15 cellular contexts compared by ENCODE assay signal in the genomic region with DNA sequence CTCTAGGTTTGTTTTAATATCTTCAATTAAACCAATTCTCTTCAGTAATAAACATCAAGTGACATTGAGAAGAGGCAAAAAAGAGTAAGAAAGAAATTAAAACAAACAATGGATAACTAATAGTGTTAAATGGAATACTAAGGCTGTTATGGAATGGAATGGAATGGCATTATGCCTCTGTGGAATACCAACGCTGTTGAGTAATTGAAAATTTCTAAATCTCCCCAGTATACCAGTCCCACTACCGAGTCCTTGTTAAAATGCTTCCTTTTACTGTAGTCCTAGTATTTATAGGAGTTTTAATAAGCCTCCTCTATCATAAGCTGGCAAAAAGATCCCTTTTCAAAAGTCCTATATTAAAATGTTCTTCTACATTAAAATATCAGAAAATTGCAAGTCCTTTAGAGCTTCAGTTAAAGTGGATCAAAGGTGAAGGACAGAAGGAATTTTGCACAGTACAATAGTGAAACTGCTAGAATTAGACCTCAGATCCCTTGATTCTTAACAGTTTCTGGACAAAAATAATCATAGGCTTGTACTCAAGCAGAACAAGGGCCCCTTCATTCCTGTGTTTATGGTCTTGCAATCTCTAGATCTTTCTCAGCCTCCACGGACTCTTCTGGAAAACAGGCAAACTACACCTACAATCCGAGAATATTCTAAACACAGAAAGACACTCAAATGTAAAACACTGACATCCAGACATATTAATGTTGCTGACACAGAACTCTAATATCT.
DNase-seq lines count a peak whose midpoint lies in the region; ATAC-seq and TF ChIP-seq lines count a peak whose summit lies in the region.
"Had no signal": no experiment of that assay in that cellular context is flagged by ENCODE, and none has a peak within 500 bp of the region (broad histone marks: within the 10 kb centered on the region; RNA-seq: fewer than 3 reads in every experiment).

No MANE protein-coding gene starts in this region.

- peaks cover 3% of the 10 kb centered on the region for H3K9me3 Mint-ChIP-seq in osteocyte (ENCODE audit: unreplicated experiment)

- H3K36me3 Mint-ChIP-seq in osteocyte (ENCODE audit: unreplicated experiment), result peaks cover 2% of the 10 kb centered on the region
- H3K36me3 Mint-ChIP-seq: immature natural killer cell had no signal

- peaks cover under 1% of the 10 kb centered on the region for H3K9me3 ChIP-seq in left ventricle myocardium inferior (replicated peaks)
- H3K9me3 ChIP-seq: vagina had no signal

- no peaks in the 10 kb centered on the region for H3K27me3 ChIP-seq in left ventricle myocardium inferior (ENCODE audit: low read depth)
- H3K27me3 ChIP-seq: vagina had no signal

- no peak for TF ChIP-seq CTCF in left ventricle myocardium inferior (IDR thresholded peaks at IDR 0.05; ENCODE audit: borderline replicate concordance)
- TF ChIP-seq CTCF in osteocyte (IDR thresholded peaks at IDR 0.05), result no peak
- no peak for TF ChIP-seq CTCF in GM10266 (IDR thresholded peaks at IDR 0.05; ENCODE audit: control insufficient read depth, insufficient read depth, low read depth, missing control alignments)

- H3K36me3 ChIP-seq in left ventricle myocardium inferior, result no peaks in the 10 kb centered on the region
- H3K36me3 ChIP-seq: vagina had no signal

- ATAC-seq in HG02885 (IDR thresholded peaks at IDR 0.05; ENCODE audit: poor library complexity, unreplicated experiment), result no peak
- no peak for ATAC-seq in activated CD4-positive, CD25-positive, alpha-beta regulatory T cell treated with anti-CD3 and anti-CD28 coated beads, Interleukin-2, amount 50 U/mL, for 24 hours

- H3K27ac Mint-ChIP-seq in osteocyte (ENCODE audit: unreplicated experiment), result peak overlapping the region; percentile 4
- H3K27ac Mint-ChIP-seq: immature natural killer cell had no signal

- peaks cover 12% of the 10 kb centered on the region for H3K4me1 Mint-ChIP-seq in osteocyte (ENCODE audit: unreplicated experiment)
- H3K4me1 Mint-ChIP-seq: immature natural killer cell had no signal

- H3K27ac ChIP-seq in left ventricle myocardium inferior (replicated peaks), result peak overlapping the region; percentile 37
- H3K27ac ChIP-seq: SK-N-MC, vagina had no signal

- H3K4me3 Mint-ChIP-seq in osteocyte (ENCODE audit: unreplicated experiment), result no peak overlapping the region
- H3K4me3 Mint-ChIP-seq: immature natural killer cell had no signal

- H3K27me3 Mint-ChIP-seq in osteocyte (ENCODE audit: unreplicated experiment), result no peaks in the 10 kb centered on the region
- H3K27me3 Mint-ChIP-seq: brain had no signal

- peaks cover 14% of the 10 kb centered on the region for H3K4me1 ChIP-seq in left ventricle myocardium inferior
- H3K4me1 ChIP-seq: vagina had no signal

- in situ Hi-C loops in SK-MEL-5 (cut with HindIII; ENCODE audit: low pct_unique_long_range_greater_than_20kb, low sequenced_read_pairs), result loop anchor here (25.0 kb wide), 1 partner anchor 110 kb away; no protein-coding TSS in a partner anchor

- peak overlapping the region; percentile 34 for H3K4me3 ChIP-seq in left ventricle myocardium inferior
- H3K4me3 ChIP-seq: SK-N-MC, vagina had no signal

- DNase-seq in COLO829 (ENCODE audit: low spot score) (peak; percentile 21), SK-MEL-5 (ENCODE audit: low read depth, low spot score) (peak; percentile 82), left ventricle myocardium inferior (no peak), osteocyte (ENCODE audit: extremely low spot score, unreplicated experiment) (no peak), GM10266 (ENCODE audit: extremely low spot score) (no peak)
- DNase-seq in stimulated activated CD4-positive, alpha-beta T cell treated with anti-CD3 and anti-CD28 coated beads, Interleukin-15, amount 100 ng/mL, for 24 hours, result no peak
- DNase-seq: activated effector memory CD4-positive, alpha-beta T cell treated with anti-CD3 and anti-CD28 coated beads, Interleukin-2, amount 50 U/mL, for 16 hours; immature natural killer cell; NCI-H1092 treated with DMSO at 0.1 percent for 48 hours; stimulated activated CD4-positive, alpha-beta T cell treated with anti-CD3 and anti-CD28 coated beads, Interleukin-2, amount 100 ng/mL, for 48 hours had no signal

- intact Hi-C loops in left ventricle myocardium inferior (cut with micrococcal nuclease), result no loop called here

Comparison
In these comparisons a context has a peak if more than half of its experiments do, and no peak if none do; other contexts are left out.
1. DNase-seq: peak in COLO829 (single experiment) and SK-MEL-5 (single experiment); none in left ventricle myocardium inferior (single experiment), osteocyte (single experiment), stimulated activated CD4-positive, alpha-beta T cell treated with anti-CD3 and anti-CD28 coated beads, Interleukin-15, amount 100 ng/mL, for 24 hours (single experiment) and GM10266 (single experiment).